ENCODE assay signal across 8 cellular contexts in the genomic region with DNA sequence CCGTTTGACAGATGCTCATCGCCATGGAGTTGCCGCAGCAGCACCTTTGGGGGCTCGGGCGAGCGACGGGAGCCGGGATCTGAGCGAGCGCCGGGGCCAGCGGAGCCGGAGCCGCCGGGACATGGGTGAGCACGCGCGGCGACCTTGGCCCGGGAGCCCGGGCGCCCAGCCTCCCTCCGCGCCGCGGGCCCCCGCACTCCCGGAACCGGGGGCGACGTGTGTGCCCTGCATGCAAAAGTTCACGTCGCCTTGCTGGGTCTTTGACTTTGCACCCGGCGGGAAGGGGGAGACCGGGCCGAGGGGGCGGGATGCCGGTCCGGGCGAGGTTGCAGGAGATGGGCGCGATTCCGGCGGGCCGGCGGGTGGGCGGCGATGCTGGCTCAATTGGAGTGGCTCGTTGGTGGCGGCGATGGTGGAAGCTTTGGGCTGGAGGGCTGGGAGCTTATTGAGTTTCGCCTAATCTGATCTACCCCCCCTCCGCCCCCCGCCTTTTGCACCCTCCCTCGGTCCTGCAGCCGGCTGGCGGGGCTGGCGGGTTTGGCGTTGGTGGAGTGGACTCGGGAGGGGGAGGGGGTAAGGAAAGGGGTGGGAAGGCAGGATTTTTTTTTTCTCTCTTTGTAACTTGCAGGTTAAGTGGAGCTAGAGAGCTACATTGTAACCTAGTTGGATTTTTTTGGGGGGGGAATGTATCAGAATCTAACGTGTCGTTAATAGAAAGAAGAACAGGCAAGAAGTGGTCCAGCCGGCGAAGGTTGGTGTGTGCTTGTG. TPM values are rescaled to one million over a fixed set of nuclear protein-coding genes. Genes with fewer than 3 reads are reported as not detected.
DNase-seq lines count a peak whose midpoint lies in the region; ATAC-seq and TF ChIP-seq lines count a peak whose summit lies in the region.

Gene SETBP1 (plus strand): TSS at position 618 of the 768 bp plus-strand sequence. CDS start 20,459 bp downstream, outside the sequence.

- WGBS in adrenal gland, 4 donors: 0% methylated on average over 4 to 65 of the region's 65 CpGs

- H3K4me3 ChIP-seq in DOHH2 (ENCODE audit: low read length): peak within 1 kb of the TSS; percentile 94
- peak within 1 kb of the TSS; percentile 67 for H3K4me3 ChIP-seq in NT2/D1 (ENCODE audit: insufficient read length, low read depth)
- H3K4me3 ChIP-seq in adrenal gland: peak within 1 kb of the TSS in 2 of 4 donors; percentile 25 to 56
- peak within 1 kb of the TSS; percentile 49 for H3K4me3 ChIP-seq in parathyroid adenoma (ENCODE audit: low read depth, low read length)

- intact Hi-C loops in adrenal gland (cut with DNase I) (no loop called here), left cardiac atrium (cut with DNase I) (loop anchor here in 1 of 2 donors (5.0 to 10.0 kb wide), 2 partner anchors 532 to 704 kb away; no protein-coding TSS in a partner anchor)

- H3K27ac ChIP-seq in DOHH2 (ENCODE audit: low read depth, low read length) (peak within 1 kb of the TSS; percentile 76), adrenal gland (peak within 1 kb of the TSS in 3 of 5 donors; percentile 26 to 88 (median 73)), parathyroid adenoma (peak within 1 kb of the TSS; percentile 92)

- H3K9ac ChIP-seq in NT2/D1 (ENCODE audit: insufficient read length, low read depth) (peak within 1 kb of the TSS; percentile 84), parathyroid adenoma (peak within 1 kb of the TSS; percentile 43)

- H3F3A ChIP-seq in DOHH2 (ENCODE audit: control insufficient read depth, insufficient read depth): no peaks in the 10 kb centered on the region

- ATAC-seq in HG02852 (IDR thresholded peaks at IDR 0.05; ENCODE audit: unreplicated experiment): peak; percentile 21
- peak; percentile 31 to 57 for ATAC-seq in left cardiac atrium
- no peak for ATAC-seq in HG03095 (IDR thresholded peaks at IDR 0.05; ENCODE audit: unreplicated experiment)
- ATAC-seq in HG02981 (IDR thresholded peaks at IDR 0.05; ENCODE audit: unreplicated experiment): no peak

- H3K4me2 ChIP-seq in DOHH2 (ENCODE audit: low read length): peak within 1 kb of the TSS; percentile 97
- peak within 1 kb of the TSS; percentile 84 for H3K4me2 ChIP-seq in parathyroid adenoma (ENCODE audit: low read length)

- TF ChIP-seq CTCF in DOHH2 (IDR thresholded peaks at IDR 0.05; ENCODE audit: low read depth, low read length, poor library complexity, severe bottlenecking) (no peak), adrenal gland (IDR thresholded peaks at IDR 0.05) (no peak), parathyroid adenoma (IDR thresholded peaks at IDR 0.05) (no peak)

- H3K9me3 ChIP-seq in DOHH2 (ENCODE audit: control insufficient read depth, insufficient read depth, low read length) (no peaks in the 10 kb centered on the region), NT2/D1 (ENCODE audit: insufficient read depth, low read length) (no peaks in the 10 kb centered on the region), adrenal gland (replicated peaks in 1 of 3) (no peaks in the 10 kb centered on the region), parathyroid adenoma (ENCODE audit: control insufficient read depth, low read length) (no peaks in the 10 kb centered on the region)

- peak within 1 kb of the TSS; percentile 94 for H2AFZ ChIP-seq in parathyroid adenoma

- no peaks in the 10 kb centered on the region for H3K9me2 ChIP-seq in DOHH2 (replicated peaks; ENCODE audit: control insufficient read depth, low read length)

- peaks cover 49% of the 10 kb centered on the region for H3K79me2 ChIP-seq in DOHH2 (ENCODE audit: control insufficient read depth, low read length)
- H3K79me2 ChIP-seq in parathyroid adenoma: peaks cover 15% of the 10 kb centered on the region

- peaks cover 42% of the 10 kb centered on the region for H3K4me1 ChIP-seq in DOHH2 (ENCODE audit: control insufficient read depth, low read length)
- no peaks in the 10 kb centered on the region for H3K4me1 ChIP-seq in NT2/D1 (ENCODE audit: insufficient read depth, insufficient read length)
- H3K4me1 ChIP-seq in adrenal gland (replicated peaks in 1 of 2): no peaks in the 10 kb centered on the region
- H3K4me1 ChIP-seq in parathyroid adenoma: peaks cover 26% of the 10 kb centered on the region

- H3K36me3 ChIP-seq in DOHH2 (ENCODE audit: control insufficient read depth, low read length) (peaks cover 3% of the 10 kb centered on the region; the same call in 1 of the 2 replicates), NT2/D1 (ENCODE audit: insufficient read depth, insufficient read length, low read length) (no peaks in the 10 kb centered on the region), adrenal gland (replicated peaks in 1 of 2) (no peaks in the 10 kb centered on the region), parathyroid adenoma (ENCODE audit: control insufficient read depth, insufficient read depth, low read length) (no peaks in the 10 kb centered on the region)

- no peak for DNase-seq in NT2/D1 (ENCODE audit: low read depth, low spot score)
- DNase-seq in adrenal gland: peak; percentile 12 to 67 (median 29)
- peak; percentile 78 for DNase-seq in left cardiac atrium

- peaks cover 10% of the 10 kb centered on the region; the same call in 1 of the 2 replicates for H4K20me1 ChIP-seq in DOHH2 (ENCODE audit: control insufficient read depth, insufficient read depth, low read depth, low read length)

- H3K27me3 ChIP-seq in DOHH2 (ENCODE audit: control insufficient read depth, low read length) (no peaks in the 10 kb centered on the region), NT2/D1 (ENCODE audit: insufficient read depth, insufficient read length) (no peaks in the 10 kb centered on the region), adrenal gland (no peaks in the 10 kb centered on the region), parathyroid adenoma (ENCODE audit: control insufficient read depth, insufficient read depth, low read length) (no peaks in the 10 kb centered on the region)

- no peak for TF ChIP-seq POLR2A in adrenal gland (IDR thresholded peaks at IDR 0.05)

RNA-seq across cellular contexts. Expression of gene SETBP1, which starts in this region (rescaled TPM):
- total RNA-seq in adrenal gland (10 to 100 TPM in 5 of 8 donors, 1 to 10 TPM in 3; 7.9 to 18.0 (median 11.9) TPM), left cardiac atrium (10 to 100 TPM in 1 of 2 donors, 1 to 10 TPM in 1; 9.8 to 16.7 TPM)
- 1 to 10 TPM; 1.2 to 2.8 (median 2.6) TPM for polyA plus RNA-seq in adrenal gland

Comparison
In these comparisons a context has a peak if more than half of its experiments do, and no peak if none do; other contexts are left out.
1. ATAC-seq: peak in HG02852 (single experiment) and left cardiac atrium (2 of 2); none in HG03095 (single experiment) and HG02981 (single experiment).
2. Peak in every context shown above with its lines, with median percentiles within 50 percentile points of each other: H3K27ac ChIP-seq.